Comparison of ENCODE assay signal across 8 cellular contexts in genomic region chr5:132425975-132426524, GRCh38. TPM values are rescaled to one million over a fixed set of nuclear protein-coding genes. Genes with fewer than 3 reads are reported as not detected.
DNase-seq lines count a peak whose midpoint lies in the region; ATAC-seq, FAIRE-seq and TF ChIP-seq lines count a peak whose summit lies in the region.

No MANE protein-coding gene starts in this region.

- peak overlapping the region; percentile 77 for H3K4me3 Mint-ChIP-seq in CD4-positive, alpha-beta T cell
- H3K4me3 Mint-ChIP-seq in astrocyte (ENCODE audit: unreplicated experiment), result peak overlapping the region; percentile 16

- no peak for TF ChIP-seq CTCF in CD4-positive, alpha-beta T cell (IDR thresholded peaks at IDR 0.05)
- TF ChIP-seq CTCF in astrocyte (IDR thresholded peaks at IDR 0.05; ENCODE audit: insufficient read depth, low read depth, low read length), result no peak

- H2AFZ ChIP-seq in astrocyte (ENCODE audit: low read depth, low read length), result no peak overlapping the region
- no peak overlapping the region for H2AFZ ChIP-seq in neuronal stem cell (ENCODE audit: low read length)

- POLR2A ChIA-PET in CD4-positive, alpha-beta T cell (lab: Charles Lee), result interaction anchor here (0.8 to 20.0 kb wide), 10 partner anchors 10 to 70 kb away, joined by 3 to 645 read pairs (median 42); partner anchors contain the start of gene IRF1

- H2BK5ac ChIP-seq in neuronal stem cell (ENCODE audit: low read length), result no peak overlapping the region

- no peaks in the 10 kb centered on the region for H3K79me1 ChIP-seq in neuronal stem cell (ENCODE audit: low read depth, low read length)

- FAIRE-seq in astrocyte (lab: Jason Lieb, UNC), result no peak

- H4K91ac ChIP-seq in neuronal stem cell (ENCODE audit: low read depth, low read length, poor library complexity), result no peak overlapping the region

- H2AK5ac ChIP-seq in neuronal stem cell (ENCODE audit: low read depth, low read length), result peak overlapping the region; percentile 22

- CTCF ChIA-PET in CD4-positive, alpha-beta T cell (lab: Charles Lee), result interaction anchor here (0.9 to 2.4 kb wide), 11 partner anchors 10 to 75 kb away, joined by 3 to 12 read pairs (median 6); partner anchors contain the start of gene IRF1

- no peaks in the 10 kb centered on the region for H3K36me3 ChIP-seq in astrocyte (ENCODE audit: insufficient read depth, low read length)
- H3K36me3 ChIP-seq in neuronal stem cell (replicated peaks in 1 of 2; ENCODE audit: control insufficient read depth in 2 of 2, insufficient read depth in 2 of 2, low read length in 2 of 2), result no peaks in the 10 kb centered on the region

- peaks cover 50% of the 10 kb centered on the region for H3K36me3 Mint-ChIP-seq in CD4-positive, alpha-beta T cell (ENCODE audit: low read depth)
- peaks cover 7% of the 10 kb centered on the region for H3K36me3 Mint-ChIP-seq in astrocyte (ENCODE audit: low read depth, unreplicated experiment)

- H3K4me3 ChIP-seq in astrocyte (ENCODE audit: insufficient read depth, low read depth, low read length) (peak overlapping the region; percentile 10), neuronal stem cell (ENCODE audit: low read length in 2 of 2) (no peak overlapping the region)

- no peak for DNase-seq in CD4-positive, alpha-beta T cell
- DNase-seq in astrocyte (ENCODE audit: low read depth), result no peak
- DNase-seq in neuronal stem cell (ENCODE audit: low spot score), result no peak
- DNase-seq in NCI-H2227 (lab: John Stamatoyannopoulos, UW; ENCODE audit: unreplicated experiment), result no peak

- no peak overlapping the region for H4K8ac ChIP-seq in neuronal stem cell (ENCODE audit: low read depth, low read length)

- intact Hi-C loops in CD4-positive, alpha-beta T cell (cut with DNase I, micrococcal nuclease), result loop anchor here in 1 of 2 experiments (2.0 kb wide), 4 partner anchors 15 to 65 kb away; partner anchors contain the start of gene IRF1

- no peak overlapping the region for H3K14ac ChIP-seq in neuronal stem cell (ENCODE audit: low read length)

- peak overlapping the region; percentile 68 for H3K4me2 ChIP-seq in astrocyte (ENCODE audit: low read length)
- no peak overlapping the region for H3K4me2 ChIP-seq in neuronal stem cell (ENCODE audit: insufficient read depth, low read length, poor library complexity, severe bottlenecking)

- ATAC-seq in CD4-positive, alpha-beta T cell (ENCODE audit: poor library complexity), result no peak
- ATAC-seq in HG03280 (IDR thresholded peaks at IDR 0.05; ENCODE audit: unreplicated experiment) (peak; percentile 6), HG02970 (IDR thresholded peaks at IDR 0.05; ENCODE audit: low FRiP score, unreplicated experiment) (no peak), HG03469 (IDR thresholded peaks at IDR 0.05; ENCODE audit: unreplicated experiment) (no peak), HG03139 (IDR thresholded peaks at IDR 0.05; ENCODE audit: unreplicated experiment) (no peak)

- H3K27me3 ChIP-seq in CD4-positive, alpha-beta T cell (ENCODE audit: control insufficient read depth, insufficient read depth, low read length), result no peaks in the 10 kb centered on the region
- H3K27me3 ChIP-seq in astrocyte (ENCODE audit: insufficient read depth, low read length), result no peaks in the 10 kb centered on the region
- H3K27me3 ChIP-seq in neuronal stem cell (ENCODE audit: control insufficient read depth in 3 of 3, insufficient read depth in 3 of 3, low read depth in 1 of 3, low read length in 3 of 3), result no peaks in the 10 kb centered on the region

- no peaks in the 10 kb centered on the region for H3K9me3 Mint-ChIP-seq in CD4-positive, alpha-beta T cell
- H3K9me3 Mint-ChIP-seq in astrocyte (ENCODE audit: unreplicated experiment), result no peaks in the 10 kb centered on the region

- H3K79me2 ChIP-seq in astrocyte (ENCODE audit: insufficient read depth, low read length), result peaks cover 8% of the 10 kb centered on the region

- H2BK15ac ChIP-seq in neuronal stem cell (ENCODE audit: low read length), result no peak overlapping the region

- H3K9me3 ChIP-seq in CD4-positive, alpha-beta T cell (ENCODE audit: control insufficient read depth, low read length), result no peaks in the 10 kb centered on the region
- H3K9me3 ChIP-seq in astrocyte (ENCODE audit: insufficient read depth, low read depth, low read length) (no peaks in the 10 kb centered on the region), neuronal stem cell (replicated peaks in 1 of 2; ENCODE audit: control insufficient read depth in 2 of 2, insufficient read depth in 1 of 2, low read depth in 1 of 2, low read length in 2 of 2) (no peaks in the 10 kb centered on the region)

- H3K4me1 Mint-ChIP-seq in CD4-positive, alpha-beta T cell (ENCODE audit: low read depth), result peaks cover 97% of the 10 kb centered on the region
- peaks cover 76% of the 10 kb centered on the region for H3K4me1 Mint-ChIP-seq in astrocyte (ENCODE audit: low read depth, unreplicated experiment)

- H3K4me1 ChIP-seq in astrocyte (ENCODE audit: insufficient read depth, low read length) (peaks cover 62% of the 10 kb centered on the region), neuronal stem cell (ENCODE audit: control insufficient read depth in 2 of 2, insufficient read depth in 1 of 2, low read depth in 1 of 2, low read length in 2 of 2) (peaks cover 0 to 5% of the 10 kb centered on the region in 2 donors)

- no peaks in the 10 kb centered on the region for H3K27me3 Mint-ChIP-seq in CD4-positive, alpha-beta T cell
- no peaks in the 10 kb centered on the region for H3K27me3 Mint-ChIP-seq in astrocyte (ENCODE audit: low read depth, unreplicated experiment)

- no peak overlapping the region for H3K4ac ChIP-seq in neuronal stem cell (ENCODE audit: low read length)

- no peak overlapping the region for H2BK12ac ChIP-seq in neuronal stem cell (ENCODE audit: low read length)

- H3K27ac Mint-ChIP-seq in CD4-positive, alpha-beta T cell, result peak overlapping the region; percentile 93
- H3K27ac Mint-ChIP-seq in astrocyte (ENCODE audit: unreplicated experiment), result peak overlapping the region; percentile 91

- H3K18ac ChIP-seq in neuronal stem cell (ENCODE audit: low read length), result peak overlapping the region; percentile 61

- H3K23ac ChIP-seq in neuronal stem cell (ENCODE audit: low read depth, low read length, poor library complexity), result peak overlapping the region; percentile 27

- peak overlapping the region; percentile 78 for H3K27ac ChIP-seq in CD4-positive, alpha-beta T cell (ENCODE audit: low read depth, low read length)
- H3K27ac ChIP-seq in astrocyte (ENCODE audit: low read depth, low read length) (peak overlapping the region; percentile 95), neuronal stem cell (replicated peaks; ENCODE audit: low read length) (no peak overlapping the region)

- no CpG with 5 or more reads among the region's 7 CpGs for WGBS in neuronal stem cell (ENCODE audit: extremely low coverage in 2 of 2, insufficient read length in 2 of 2, insufficient replicate concordance in 1 of 2), 2 donors

- H3K9ac ChIP-seq in astrocyte (ENCODE audit: low read length) (peak overlapping the region; percentile 75), neuronal stem cell (ENCODE audit: low read depth, low read length, poor library complexity) (no peak overlapping the region)

- H4K20me1 ChIP-seq in astrocyte (ENCODE audit: insufficient read depth, low read length), result no peaks in the 10 kb centered on the region

- H2BK120ac ChIP-seq in neuronal stem cell (ENCODE audit: low read depth, low read length), result no peak overlapping the region

RNA-seq across cellular contexts. Expression of gene SLC22A5, which starts 56.5 kb away (rescaled TPM):
- 1 to 10 TPM; 4.3 to 4.5 TPM for total RNA-seq in CD4-positive, alpha-beta T cell
- total RNA-seq in astrocyte, result 5.8 and 8.3 TPM in 2 replicates
- polyA plus RNA-seq in neuronal stem cell (2013, experiment 1 of 2), result 2.5 TPM
- 1.9 TPM for polyA plus RNA-seq in neuronal stem cell (2013, experiment 2 of 2)
